In genomic region chr2:178211460-178211859, GRCh38 we compare ENCODE assay signal across 19 cellular contexts. TPM values are rescaled to one million over a fixed set of nuclear protein-coding genes. Genes with fewer than 3 reads are reported as not detected.
"Had no signal": no experiment of that assay in that cellular context is flagged by ENCODE, and none has a peak within 500 bp of the region (broad histone marks: within the 10 kb centered on the region; RNA-seq: fewer than 3 reads in every experiment).

No MANE protein-coding gene starts in this region.

- H3K4me1 Mint-ChIP-seq: activated naive CD4-positive, alpha-beta T cell treated with anti-CD3 and anti-CD28 coated beads, Interleukin-2, amount 50 U/mL, for 24 hours; natural killer cell had no signal

- H3K4me1 ChIP-seq: adrenal gland had no signal

- DNase-seq: adrenal gland; central memory CD4-positive, alpha-beta T cell; cortex of kidney; effector memory CD8-positive, alpha-beta T cell; gastrocnemius medialis; natural killer cell; right cardiac atrium; stimulated activated CD4-positive, alpha-beta T cell treated with anti-CD3 and anti-CD28 coated beads, Interleukin-15, amount 100 ng/mL, for 24 hours; stimulated activated CD4-positive, alpha-beta T cell treated with anti-CD3 and anti-CD28 coated beads, Interleukin-4, amount 100 ng/mL, for 4 hours; stimulated activated CD8-positive, alpha-beta memory T cell treated with anti-CD3 and anti-CD28 coated beads, Interleukin-4, amount 100 ng/mL, for 48 hours; stimulated activated naive CD8-positive, alpha-beta T cell treated with anti-CD3 and anti-CD28 coated beads, Interleukin-15, Interleukin-2, amounts not matched to agents 100 U/mL and 50 U/mL, for 24 hours; T-helper 2 cell; trophoblast cell had no signal

- H3K27ac ChIP-seq: adrenal gland, epithelial cell of prostate, skin epidermis had no signal

- H3K36me3 Mint-ChIP-seq: activated naive CD4-positive, alpha-beta T cell treated with anti-CD3 and anti-CD28 coated beads, Interleukin-2, amount 50 U/mL, for 24 hours; natural killer cell had no signal

- H3K4me3 ChIP-seq: adrenal gland, gastrocnemius medialis, skin epidermis had no signal

- ATAC-seq: activated CD4-positive, CD25-positive, alpha-beta regulatory T cell treated with anti-CD3 and anti-CD28 coated beads, Interleukin-2, amount 50 U/mL, for 24 hours; effector memory CD8-positive, alpha-beta T cell; natural killer cell; right cardiac atrium; stimulated activated naive CD8-positive, alpha-beta T cell treated with anti-CD3 and anti-CD28 coated beads, Interleukin-15, Interleukin-2, amounts not matched to agents 100 U/mL and 50 U/mL, for 24 hours had no signal

- H3K4me3 Mint-ChIP-seq: activated naive CD4-positive, alpha-beta T cell treated with anti-CD3 and anti-CD28 coated beads, Interleukin-2, amount 50 U/mL, for 24 hours; effector memory CD8-positive, alpha-beta T cell; natural killer cell had no signal

- H3K9me3 ChIP-seq: adrenal gland, gastrocnemius medialis had no signal

- H3K36me3 ChIP-seq: adrenal gland, gastrocnemius medialis had no signal

- H3K9me3 Mint-ChIP-seq: activated naive CD4-positive, alpha-beta T cell treated with anti-CD3 and anti-CD28 coated beads, Interleukin-2, amount 50 U/mL, for 24 hours; activated T-helper 2 cell treated with anti-CD3 and anti-CD28 coated beads, Interferon-gamma antibody, Interleukin-2, Interleukin-4, amounts not matched to agents 10 μg/mL and 5 μg/mL and 100 μg/mL, durations not matched to agents 14 hours and 24 hours and 36 hours; effector memory CD8-positive, alpha-beta T cell; natural killer cell had no signal

- H3K27me3 ChIP-seq: adrenal gland, gastrocnemius medialis had no signal

- H3K27ac Mint-ChIP-seq: activated naive CD4-positive, alpha-beta T cell treated with anti-CD3 and anti-CD28 coated beads, Interleukin-2, amount 50 U/mL, for 24 hours; activated T-helper 2 cell treated with anti-CD3 and anti-CD28 coated beads, Interferon-gamma antibody, Interleukin-2, Interleukin-4, amounts not matched to agents 10 μg/mL and 5 μg/mL and 100 μg/mL, durations not matched to agents 14 hours and 24 hours and 36 hours; effector memory CD8-positive, alpha-beta T cell; natural killer cell; progenitor cell of endocrine pancreas had no signal

RNA-seq across cellular contexts. Expression of gene OSBPL6, which starts 17.1 kb away (rescaled TPM):
- total RNA-seq: natural killer cell had no signal
